ENCODE assay signal across 8 cellular contexts in the genomic region with DNA sequence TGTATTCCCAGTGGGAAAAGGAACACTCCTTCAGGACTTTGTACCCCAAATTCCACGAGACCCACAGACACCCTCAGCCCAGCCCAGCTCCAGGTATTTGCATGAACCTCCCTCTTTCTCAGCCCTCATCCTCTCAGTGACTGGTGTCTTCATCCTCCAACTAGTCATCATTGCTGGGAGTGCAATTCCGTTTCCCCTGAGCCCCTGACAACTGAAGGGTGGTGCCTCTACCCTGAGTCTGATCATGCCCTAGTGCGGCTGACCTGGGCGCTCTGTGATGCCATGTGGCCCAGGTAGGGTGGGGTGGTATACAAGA. TPM values are rescaled to one million over a fixed set of nuclear protein-coding genes. Genes with fewer than 3 reads are reported as not detected.
A peak's percentile ranks its signal among the peaks of the same experiment; 100 is the strongest.
DNase-seq lines count a peak whose midpoint lies in the region; ATAC-seq, FAIRE-seq and TF ChIP-seq lines count a peak whose summit lies in the region.

No MANE protein-coding gene starts in this region.

- POLR2A ChIA-PET in K562 (lab: Yijun Ruan, JAX): interaction anchor here (1.0 to 7.2 kb wide), 3 partner anchors 10 to 26 kb away, joined by 3 to 71 read pairs (median 4); no protein-coding TSS in a partner anchor

- H3K9me3 ChIP-seq in left ventricle myocardium inferior (replicated peaks): no peaks in the 10 kb centered on the region
- no peaks in the 10 kb centered on the region for H3K9me3 ChIP-seq in K562 (replicated peaks; ENCODE audit: control insufficient read depth, insufficient read depth, low read depth, low read length)
- no peaks in the 10 kb centered on the region for H3K9me3 ChIP-seq in muscle layer of colon (ENCODE audit: low read length)

- ATAC-seq in HG03378 (IDR thresholded peaks at IDR 0.05; ENCODE audit: unreplicated experiment) (peak; percentile 5), K562 (no peak)

- no peaks in the 10 kb centered on the region for H3K9me1 ChIP-seq in K562 (ENCODE audit: control insufficient read depth, insufficient read depth, low read length)

- no peak for TF ChIP-seq CTCF in left ventricle myocardium inferior (IDR thresholded peaks at IDR 0.05; ENCODE audit: borderline replicate concordance)
- TF ChIP-seq CTCF in K562 (IDR thresholded peaks at IDR 0.05 in 2 of 3, conservative IDR thresholded peaks at IDR 0.05 in 1 of 3; ENCODE audit: insufficient read depth in 2 of 3, low read depth in 1 of 3, low read length in 3 of 3): no peak

- H3K4me3 ChIP-seq in left ventricle myocardium inferior: peak overlapping the region; percentile 75
- peak overlapping the region; percentile 42 for H3K4me3 ChIP-seq in K562
- peak overlapping the region; percentile 17 to 48 for H3K4me3 ChIP-seq in muscle layer of colon (ENCODE audit: low read depth in 1 of 2, low read length in 2 of 2)

- peak overlapping the region; percentile 90 for H2AFZ ChIP-seq in K562 (ENCODE audit: low read depth, low read length)

- H4K20me1 ChIP-seq in K562 (replicated peaks; ENCODE audit: control insufficient read depth, insufficient read depth, low read length): no peaks in the 10 kb centered on the region

- TF ChIP-seq POLR2A in K562 (conservative IDR thresholded peaks at IDR 0.05) (no peak), erythroblast (IDR thresholded peaks at IDR 0.05; ENCODE audit: low read length) (no peak)

- no peak for TF ChIP-seq EP300 in K562 (IDR thresholded peaks at IDR 0.05; ENCODE audit: low read length)

- H3K27me3 ChIP-seq in left ventricle myocardium inferior (ENCODE audit: low read depth) (no peaks in the 10 kb centered on the region), K562 (ENCODE audit: control insufficient read depth in 2 of 2, insufficient read depth in 2 of 2, low read length in 2 of 2) (no peaks in the 10 kb centered on the region), muscle layer of colon (ENCODE audit: control insufficient read depth in 1 of 2, insufficient read depth in 2 of 2, low read length in 2 of 2) (no peaks in the 10 kb centered on the region)

- CTCF ChIA-PET in K562 (lab: Yijun Ruan, JAX; ENCODE audit: low intra/inter-chr PET ratio): no interaction called here

- no peak for FAIRE-seq in K562 (lab: Jason Lieb, UNC)

- DNase-seq in left ventricle myocardium inferior (no peak), cardiac septum (ENCODE audit: low spot score) (no peak), K562 (ENCODE audit: extremely low read depth in 1 of 4, low spot score in 3 of 4) (no peak), NCI-H2196 treated with DMSO at 0.1 percent for 48 hours (lab: John Stamatoyannopoulos, UW; ENCODE audit: unreplicated experiment) (no peak), SK-N-DZ (ENCODE audit: low spot score) (no peak), erythroblast (lab: John Stamatoyannopoulos, UW) (no peak)

- TF ChIP-seq RAD21 in K562 (CRISPR knock-in tag; conservative IDR thresholded peaks at IDR 0.05 in 1 of 2, IDR thresholded peaks at IDR 0.05 in 1 of 2): no peak

- H3K9ac ChIP-seq in K562 (ENCODE audit: insufficient read depth in 1 of 2, low read depth in 2 of 2, low read length in 2 of 2) (peak overlapping the region; percentile 49 to 93), muscle layer of colon (ENCODE audit: low read length) (no peak overlapping the region)

- WGBS in K562 (ENCODE audit: insufficient coverage, low coverage, missing lambda C conversion rate): 58% methylated on average over 4 of the region's 4 CpGs

- H3K4me1 ChIP-seq in left ventricle myocardium inferior: peaks cover 40% of the 10 kb centered on the region
- H3K4me1 ChIP-seq in K562 (replicated peaks in 1 of 2; ENCODE audit: control insufficient read depth in 2 of 2, insufficient read depth in 2 of 2, low read length in 2 of 2): peaks cover 29 to 32% of the 10 kb centered on the region in 2 experiments
- peaks cover 16% of the 10 kb centered on the region for H3K4me1 ChIP-seq in muscle layer of colon (ENCODE audit: insufficient read depth, low read length)

- H3K4me2 ChIP-seq in K562 (ENCODE audit: insufficient read depth, low read length): peak overlapping the region; percentile 71

- no peaks in the 10 kb centered on the region for H3K36me3 ChIP-seq in left ventricle myocardium inferior
- peaks cover under 1% of the 10 kb centered on the region; the same call in 1 of the 3 replicates for H3K36me3 ChIP-seq in K562 (ENCODE audit: control insufficient read depth, insufficient read depth, low read length)
- no peaks in the 10 kb centered on the region for H3K36me3 ChIP-seq in muscle layer of colon (ENCODE audit: insufficient read depth, low read length)

- intact Hi-C loops in left ventricle myocardium inferior (cut with micrococcal nuclease) (no loop called here), cardiac septum (cut with DNase I) (no loop called here), K562 (cut with micrococcal nuclease) (no loop called here)

- peak overlapping the region; percentile 81 for H3K27ac ChIP-seq in left ventricle myocardium inferior (replicated peaks)
- no peak overlapping the region; the same call in 2 of the 3 replicates for H3K27ac ChIP-seq in K562 (ENCODE audit: extremely low read depth, low read depth, low read length)
- H3K27ac ChIP-seq in muscle layer of colon (ENCODE audit: low read depth, low read length): no peak overlapping the region

- in situ Hi-C loops in K562 (cut with MboI): no loop called here

- no TSS peak for BruUV-seq in K562 (replicated peaks; lab: Mats Ljungman, UMichigan)

- H3K79me2 ChIP-seq in K562 (ENCODE audit: control insufficient read depth, insufficient read depth, low read length): peaks cover 15% of the 10 kb centered on the region

RNA-seq across cellular contexts. Expression of a gene that starts 3.8 kb away (rescaled TPM):
- total RNA-seq in left ventricle myocardium inferior (23.0 TPM), cardiac septum (18.1 TPM), K562 (2014; rRNA removed) (55.9 and 63.3 TPM in 2 replicates), K562 (2014; rRNA removed; fragmentation: Illumina TruSeq; extraction: Trizol) (20.5 and 27.3 TPM in 2 replicates), K562 (2015; rRNA removed; fragmentation: Illumina TruSeq; extraction: Trizol) (40.1 and 43.3 TPM in 2 replicates), K562 (2021) (62.9 and 73.7 TPM in 2 replicates)
- 236 and 421 TPM in 2 replicates for total RNA-seq in K562 (2011; cell fraction: chromatin; rRNA removed; ENCODE audit: low replicate concordance)
- total RNA-seq in K562 (2011; cell fraction: nucleolus; rRNA removed): 304 and 320 TPM in 2 replicates
- total RNA-seq in K562 (2011; cell fraction: nucleoplasm; rRNA removed): 263 and 277 TPM in 2 replicates
- polyA plus RNA-seq in K562 (2011; rRNA removed) (84.9 and 129 TPM in 2 replicates), K562 (2014; fragmentation: Illumina TruSeq; extraction: Trizol) (59.9 and 69.6 TPM in 2 replicates), K562 (2014; fragmentation: Nextera tagmentation; extraction: Ambion mirVana) (10 to 100 TPM in 1 of 2 experiments, 1 to 10 TPM in 1; 8.4 to 10.5 TPM), K562 (2014; rRNA removed) (141 and 143 TPM in 2 replicates)
- 100 and 109 TPM in 2 replicates for polyA plus RNA-seq in K562 (2011; cell fraction: cytosol; rRNA removed)
- 1,169 and 1,324 TPM in 2 replicates for polyA plus RNA-seq in K562 (2011; cell fraction: nucleus; rRNA removed)
- 58.7 and 101 TPM in 2 replicates for polyA plus RNA-seq in K562 (2012)
- polyA minus RNA-seq in K562 (2011; rRNA and poly(A)+ RNA removed): 26.6 and 29.0 TPM in 2 replicates
- polyA minus RNA-seq in K562 (2011; cell fraction: cytosol; rRNA and poly(A)+ RNA removed): 9.8 and 20.9 TPM in 2 replicates
- polyA minus RNA-seq in K562 (2011; cell fraction: nucleus; rRNA and poly(A)+ RNA removed): 114 and 127 TPM in 2 replicates
- 62.9 and 67.6 TPM in 2 replicates for polyA plus RNA-seq in SK-N-DZ (2014; cell fraction: cytosol; rRNA removed)
- polyA plus RNA-seq in SK-N-DZ (2014; cell fraction: nucleus; rRNA removed): 647 and 744 TPM in 2 replicates

RNA-seq across cellular contexts. Expression of a gene that starts 24.6 kb away (rescaled TPM):
- total RNA-seq in left ventricle myocardium inferior (43.1 TPM), cardiac septum (40.7 TPM), K562 (2014; rRNA removed) (40.0 and 54.3 TPM in 2 replicates), K562 (2014; rRNA removed; fragmentation: Illumina TruSeq; extraction: Trizol) (11.9 and 12.3 TPM in 2 replicates), K562 (2015; rRNA removed; fragmentation: Illumina TruSeq; extraction: Trizol) (18.7 and 18.9 TPM in 2 replicates), K562 (2021) (57.9 and 61.2 TPM in 2 replicates)
- 34.4 and 79.5 TPM in 2 replicates for total RNA-seq in K562 (2011; cell fraction: chromatin; rRNA removed; ENCODE audit: low replicate concordance)
- 65.9 and 72.4 TPM in 2 replicates for total RNA-seq in K562 (2011; cell fraction: nucleolus; rRNA removed)
- total RNA-seq in K562 (2011; cell fraction: nucleoplasm; rRNA removed): 48.4 and 53.1 TPM in 2 replicates
- polyA plus RNA-seq in K562 (2011; rRNA removed) (50.6 and 51.5 TPM in 2 replicates), K562 (2014; fragmentation: Illumina TruSeq; extraction: Trizol) (20.3 and 24.1 TPM in 2 replicates), K562 (2014; fragmentation: Nextera tagmentation; extraction: Ambion mirVana) (1 to 10 TPM; 1.9 to 3.1 TPM), K562 (2014; rRNA removed) (39.9 and 40.8 TPM in 2 replicates)
- 71.7 and 126 TPM in 2 replicates for polyA plus RNA-seq in K562 (2011; cell fraction: cytosol; rRNA removed)
- 54.1 and 88.1 TPM in 2 replicates for polyA plus RNA-seq in K562 (2011; cell fraction: nucleus; rRNA removed)
- polyA plus RNA-seq in K562 (2012): 32.4 and 38.9 TPM in 2 replicates
- polyA minus RNA-seq in K562 (2011; rRNA and poly(A)+ RNA removed): 34.0 and 51.2 TPM in 2 replicates
- polyA minus RNA-seq in K562 (2011; cell fraction: cytosol; rRNA and poly(A)+ RNA removed): 40.2 and 43.1 TPM in 2 replicates
- polyA minus RNA-seq in K562 (2011; cell fraction: nucleus; rRNA and poly(A)+ RNA removed): 39.4 and 43.4 TPM in 2 replicates
- polyA plus RNA-seq in SK-N-DZ (2014; cell fraction: cytosol; rRNA removed): 18.8 and 21.4 TPM in 2 replicates
- 13.1 and 16.4 TPM in 2 replicates for polyA plus RNA-seq in SK-N-DZ (2014; cell fraction: nucleus; rRNA removed)

RNA-seq across cellular contexts. Expression of a gene that starts 36.9 kb away (rescaled TPM):
- 18.0 TPM for total RNA-seq in left ventricle myocardium inferior
- total RNA-seq in cardiac septum: 25.1 TPM
- total RNA-seq in K562 (2011; cell fraction: chromatin; rRNA removed; ENCODE audit: low replicate concordance): 51.2 and 69.6 TPM in 2 replicates
- 41.5 and 45.0 TPM in 2 replicates for total RNA-seq in K562 (2011; cell fraction: nucleolus; rRNA removed)
- 64.2 and 69.8 TPM in 2 replicates for total RNA-seq in K562 (2011; cell fraction: nucleoplasm; rRNA removed)
- 22.0 and 22.5 TPM in 2 replicates for total RNA-seq in K562 (2014; rRNA removed)
- 9.3 and 10.3 TPM in 2 replicates for total RNA-seq in K562 (2014; rRNA removed; fragmentation: Illumina TruSeq; extraction: Trizol)
- total RNA-seq in K562 (2015; rRNA removed; fragmentation: Illumina TruSeq; extraction: Trizol): 15.4 and 15.8 TPM in 2 replicates
- 21.2 and 26.5 TPM in 2 replicates for total RNA-seq in K562 (2021)
- polyA plus RNA-seq in K562 (2011; rRNA removed): 16.1 and 20.2 TPM in 2 replicates
- 23.0 and 29.3 TPM in 2 replicates for polyA plus RNA-seq in K562 (2011; cell fraction: cytosol; rRNA removed)
- polyA plus RNA-seq in K562 (2011; cell fraction: nucleus; rRNA removed): 59.0 and 59.2 TPM in 2 replicates
- polyA plus RNA-seq in K562 (2012): 15.5 and 18.3 TPM in 2 replicates
- polyA plus RNA-seq in K562 (2014; fragmentation: Illumina TruSeq; extraction: Trizol): 15.7 and 20.2 TPM in 2 replicates
- polyA plus RNA-seq in K562 (2014; fragmentation: Nextera tagmentation; extraction: Ambion mirVana): 1 to 10 TPM; 1.9 to 2.7 TPM
- polyA plus RNA-seq in K562 (2014; rRNA removed): 18.8 and 20.7 TPM in 2 replicates
- 17.2 and 18.0 TPM in 2 replicates for polyA minus RNA-seq in K562 (2011; rRNA and poly(A)+ RNA removed)
- polyA minus RNA-seq in K562 (2011; cell fraction: cytosol; rRNA and poly(A)+ RNA removed): 9.8 and 10.9 TPM in 2 replicates
- polyA minus RNA-seq in K562 (2011; cell fraction: nucleus; rRNA and poly(A)+ RNA removed): 22.5 and 28.8 TPM in 2 replicates
- 24.7 and 25.2 TPM in 2 replicates for polyA plus RNA-seq in SK-N-DZ (2014; cell fraction: cytosol; rRNA removed)
- 20.2 and 23.8 TPM in 2 replicates for polyA plus RNA-seq in SK-N-DZ (2014; cell fraction: nucleus; rRNA removed)

RNA-seq across cellular contexts. Expression of a gene that starts 43.4 kb away (rescaled TPM):
- 3.9 TPM for total RNA-seq in left ventricle myocardium inferior
- 2.9 TPM for total RNA-seq in cardiac septum
- 37.0 and 45.9 TPM in 2 replicates for total RNA-seq in K562 (2011; cell fraction: chromatin; rRNA removed; ENCODE audit: low replicate concordance)
- total RNA-seq in K562 (2011; cell fraction: nucleolus; rRNA removed): 20.3 and 21.8 TPM in 2 replicates
- 24.5 and 28.1 TPM in 2 replicates for total RNA-seq in K562 (2011; cell fraction: nucleoplasm; rRNA removed)
- total RNA-seq in K562 (2014; rRNA removed): 11.9 and 12.4 TPM in 2 replicates
- 13.6 and 14.0 TPM in 2 replicates for total RNA-seq in K562 (2014; rRNA removed; fragmentation: Illumina TruSeq; extraction: Trizol)
- total RNA-seq in K562 (2015; rRNA removed; fragmentation: Illumina TruSeq; extraction: Trizol): 18.7 TPM in 2 replicates
- total RNA-seq in K562 (2021): 12.2 and 12.4 TPM in 2 replicates
- 15.2 and 19.4 TPM in 2 replicates for polyA plus RNA-seq in K562 (2011; rRNA removed)
- polyA plus RNA-seq in K562 (2011; cell fraction: cytosol; rRNA removed): 6.8 and 10.4 TPM in 2 replicates
- 42.5 and 50.0 TPM in 2 replicates for polyA plus RNA-seq in K562 (2011; cell fraction: nucleus; rRNA removed)
- polyA plus RNA-seq in K562 (2012): 11.7 and 11.9 TPM in 2 replicates
- polyA plus RNA-seq in K562 (2014; fragmentation: Illumina TruSeq; extraction: Trizol): 10.9 and 13.2 TPM in 2 replicates
- 10 to 100 TPM; 14.7 to 21.8 TPM for polyA plus RNA-seq in K562 (2014; fragmentation: Nextera tagmentation; extraction: Ambion mirVana)
- 20.8 and 21.6 TPM in 2 replicates for polyA plus RNA-seq in K562 (2014; rRNA removed)
- polyA minus RNA-seq in K562 (2011; rRNA and poly(A)+ RNA removed): 21.3 and 22.7 TPM in 2 replicates
- 5.0 and 5.8 TPM in 2 replicates for polyA minus RNA-seq in K562 (2011; cell fraction: cytosol; rRNA and poly(A)+ RNA removed)
- polyA minus RNA-seq in K562 (2011; cell fraction: nucleus; rRNA and poly(A)+ RNA removed): 8.5 and 12.0 TPM in 2 replicates
- 5.9 and 8.3 TPM in 2 replicates for polyA plus RNA-seq in SK-N-DZ (2014; cell fraction: cytosol; rRNA removed)
- polyA plus RNA-seq in SK-N-DZ (2014; cell fraction: nucleus; rRNA removed): 10.7 and 13.3 TPM in 2 replicates
